In genomic region chr11:86547727-86548126, GRCh38 we compare ENCODE assay signal across 1 cellular context.
TF ChIP-seq lines count a peak whose summit lies in the region.

No MANE protein-coding gene starts in this region.

TF ChIP-seq in HepG2, 621 proteins besides CTCF, POLR2A, EP300 and RAD21 (continued from another document):
- TF ChIP-seq FUBP1 (CRISPR knock-in tag; IDR thresholded peaks at IDR 0.05; ENCODE audit: borderline replicate concordance) (no peak), ZNF350 (CRISPR knock-in tag; IDR thresholded peaks at IDR 0.05; ENCODE audit: borderline replicate concordance, low read depth) (no peak), YY1 (IDR thresholded peaks at IDR 0.05; ENCODE audit: insufficient read depth, insufficient replicate concordance, low read depth, low read length) (no peak), ZNF235 (CRISPR knock-in tag; IDR thresholded peaks at IDR 0.05; ENCODE audit: borderline replicate concordance) (no peak), NKX3-1 (CRISPR knock-in tag; IDR thresholded peaks at IDR 0.05) (no peak), ZNF224 (CRISPR knock-in tag; IDR thresholded peaks at IDR 0.05) (no peak), RAD51 (IDR thresholded peaks at IDR 0.05; ENCODE audit: borderline replicate concordance) (no peak), FOXK2 (IDR thresholded peaks at IDR 0.05) (no peak), ZNF549 (CRISPR knock-in tag; IDR thresholded peaks at IDR 0.05) (no peak), ZNF839 (CRISPR knock-in tag; IDR thresholded peaks at IDR 0.05; ENCODE audit: borderline replicate concordance) (no peak), ZNF775 (CRISPR knock-in tag; IDR thresholded peaks at IDR 0.05; ENCODE audit: borderline replicate concordance) (no peak)
